ENCODE assay signal across 17 cellular contexts in the genomic region with DNA sequence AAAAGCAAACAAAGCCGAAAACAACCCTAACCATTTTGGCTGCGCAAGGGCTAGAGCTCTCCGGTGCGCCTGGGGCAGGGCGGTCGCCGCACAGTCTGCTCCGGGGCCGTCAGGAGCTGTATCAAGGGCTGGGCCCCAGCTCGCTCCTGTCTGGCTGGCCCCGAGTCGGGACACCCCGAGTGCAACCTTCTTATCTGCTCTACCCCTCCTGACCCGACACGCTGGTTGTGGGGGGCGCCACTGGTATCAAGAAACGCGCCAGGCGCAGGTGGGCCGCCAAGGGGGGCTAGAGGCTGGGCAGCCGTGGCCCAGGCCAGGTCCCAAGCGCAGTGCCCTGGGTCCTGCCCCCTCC. TPM values are rescaled to one million over a fixed set of nuclear protein-coding genes. Genes with fewer than 3 reads are reported as not detected.
"Had no signal": no experiment of that assay in that cellular context is flagged by ENCODE, and none has a peak within 500 bp of the region (broad histone marks: within the 10 kb centered on the region; RNA-seq: fewer than 3 reads in every experiment).

No MANE protein-coding gene starts in this region.

- H3K9me3 Mint-ChIP-seq: activated CD4-positive, alpha-beta memory T cell treated with anti-CD3 and anti-CD28 coated beads, Interleukin-2, amount 10 ng/mL, durations not matched to agents 7 days and 5 days had no signal

- H3K27me3 ChIP-seq: ascending aorta had no signal

- H3K4me3 Mint-ChIP-seq: activated CD4-positive, alpha-beta memory T cell treated with anti-CD3 and anti-CD28 coated beads, Interleukin-2, amount 10 ng/mL, durations not matched to agents 7 days and 5 days; activated naive CD8-positive, alpha-beta T cell treated with anti-CD3 and anti-CD28 coated beads for 36 hours; activated T-cell treated with anti-CD3 and anti-CD28 coated beads, Interleukin-2, amount 50 U/mL, for 72 hours; stimulated activated naive B cell treated with anti-CD40 and anti-IgM and Interleukin-4, amounts not matched to agents 10 μg/mL and 1 μg/mL and 100 μg/mL, for 72 hours had no signal

- H3K4me1 ChIP-seq: ascending aorta, spleen had no signal

- ATAC-seq: activated T-cell treated with anti-CD3 and anti-CD28 coated beads, Interleukin-2, amount 50 U/mL, for 72 hours; sciatic nerve; stimulated activated naive B cell treated with anti-CD40 and anti-IgM and Interleukin-4, amounts not matched to agents 10 μg/mL and 1 μg/mL and 100 μg/mL, for 72 hours had no signal

- DNase-seq: activated CD4-positive, alpha-beta memory T cell treated with anti-CD3 and anti-CD28 coated beads, Interleukin-2, amount 10 ng/mL, durations not matched to agents 7 days and 5 days; activated CD4-positive, alpha-beta T cell treated with anti-CD3 and anti-CD28 coated beads for 1 hour; activated CD8-positive, alpha-beta memory T cell treated with anti-CD3 and anti-CD28 coated beads, Interleukin-2, amount 50 U/mL, for 4 hours; activated gamma-delta T cell treated with Interleukin-2 at 50 U/mL for 16 hours; activated naive CD8-positive, alpha-beta T cell treated with anti-CD3 and anti-CD28 coated beads for 36 hours; activated T-cell treated with anti-CD3 and anti-CD28 coated beads, Interleukin-2, amount 50 U/mL, for 72 hours; foreskin melanocyte; head of caudate nucleus; islet precursor cell; left ventricle myocardium inferior; mesendoderm; spleen; stimulated activated CD4-positive, alpha-beta T cell treated with anti-CD3 and anti-CD28 coated beads, Interleukin-1b, Interleukin-23, amount 100 ng/mL, for 48 hours; stimulated activated naive B cell treated with anti-CD40 and anti-IgM and Interleukin-4, amounts not matched to agents 10 μg/mL and 1 μg/mL and 100 μg/mL, for 72 hours; trophoblast cell had no signal

- H3K9me3 ChIP-seq: ascending aorta, left ventricle myocardium inferior had no signal

- H3K27ac ChIP-seq: ascending aorta, left ventricle myocardium inferior had no signal

- H3K27ac Mint-ChIP-seq: activated CD4-positive, alpha-beta memory T cell treated with anti-CD3 and anti-CD28 coated beads, Interleukin-2, amount 10 ng/mL, durations not matched to agents 7 days and 5 days; activated naive CD8-positive, alpha-beta T cell treated with anti-CD3 and anti-CD28 coated beads for 36 hours; activated T-cell treated with anti-CD3 and anti-CD28 coated beads, Interleukin-2, amount 50 U/mL, for 72 hours had no signal

- H3K36me3 Mint-ChIP-seq: activated naive CD8-positive, alpha-beta T cell treated with anti-CD3 and anti-CD28 coated beads for 36 hours had no signal

RNA-seq across cellular contexts. Expression of gene NR2F2, which starts 36.0 kb away (rescaled TPM):
- total RNA-seq: activated CD4-positive, alpha-beta memory T cell treated with anti-CD3 and anti-CD28 coated beads, Interleukin-2, amount 10 ng/mL, durations not matched to agents 7 days and 5 days; activated naive CD8-positive, alpha-beta T cell treated with anti-CD3 and anti-CD28 coated beads for 36 hours; activated T-cell treated with anti-CD3 and anti-CD28 coated beads, Interleukin-2, amount 50 U/mL, for 72 hours had no signal
